ENCODE assay signal across 22 cellular contexts in genomic region chr16:1631230-1631629, GRCh38. TPM values are rescaled to one million over a fixed set of nuclear protein-coding genes. Genes with fewer than 3 reads are reported as not detected.
DNase-seq lines count a peak whose midpoint lies in the region; ATAC-seq and TF ChIP-seq lines count a peak whose summit lies in the region.
"Had no signal": no experiment of that assay in that cellular context is flagged by ENCODE, and none has a peak within 500 bp of the region (broad histone marks: within the 10 kb centered on the region; RNA-seq: fewer than 3 reads in every experiment).

No MANE protein-coding gene starts in this region.

- H3K9me2 ChIP-seq in GM23338 (ENCODE audit: insufficient read depth), result no peaks in the 10 kb centered on the region

- H3K27ac Mint-ChIP-seq in GM23338 (no peak overlapping the region), WTC11 (peak overlapping the region; percentile 54), endodermal cell (peak overlapping the region; percentile 32)
- H3K27ac Mint-ChIP-seq in activated naive CD4-positive, alpha-beta T cell treated with anti-CD3 and anti-CD28 coated beads for 36 hours, result no peak overlapping the region
- H3K27ac Mint-ChIP-seq: CD8-positive, alpha-beta T cell had no signal

- H3K4me2 ChIP-seq in GM23338, result no peak overlapping the region
- H3K4me2 ChIP-seq: BLaER1 had no signal

- H3K36me3 Mint-ChIP-seq in GM23338 (ENCODE audit: low read depth) (peaks cover 49% of the 10 kb centered on the region), WTC11 (peaks cover 37% of the 10 kb centered on the region), endodermal cell (ENCODE audit: low read depth) (peaks cover 71% of the 10 kb centered on the region)
- H3K36me3 Mint-ChIP-seq in activated naive CD4-positive, alpha-beta T cell treated with anti-CD3 and anti-CD28 coated beads for 36 hours (ENCODE audit: low read depth), result peaks cover 26% of the 10 kb centered on the region

- DNase-seq in GM23338 (ENCODE audit: low spot score), result no peak
- DNase-seq in WTC11 (ENCODE audit: low spot score), result no peak
- no peak for DNase-seq in endodermal cell
- DNase-seq in mesenteric fat pad (ENCODE audit: low spot score), result no peak
- no peak for DNase-seq in HCEC 1CT
- no peak for DNase-seq in activated naive CD4-positive, alpha-beta T cell treated with anti-CD3 and anti-CD28 coated beads for 36 hours
- DNase-seq: ACHN; CD8-positive, alpha-beta T cell; DMS153; GDM1; Kasumi-1; MG63; NCI-H1048; NCI-H1417 treated with DMSO at 0.1 percent for 48 hours; NCI-H187; NCI-H446; NCI-H526 treated with DMSO at 0.1 percent for 48 hours had no signal

- peaks cover 80% of the 10 kb centered on the region for H3K79me2 ChIP-seq in GM23338 (replicated peaks; ENCODE audit: insufficient read depth)

- WGBS in endodermal cell (ENCODE audit: insufficient coverage in 1 of 2, insufficient read length in 1 of 2), 2 experiments, result 92 to 94% methylated on average over 8 to 9 of the region's 9 CpGs

- intact Hi-C loops in activated naive CD4-positive, alpha-beta T cell treated with anti-CD3 and anti-CD28 coated beads for 36 hours (cut with micrococcal nuclease), result no loop called here

- TF ChIP-seq CTCF in GM23338 (conservative IDR thresholded peaks at IDR 0.05; ENCODE audit: low read depth in 2 of 2) (no peak), WTC11 (IDR thresholded peaks at IDR 0.05) (no peak), endodermal cell (conservative IDR thresholded peaks at IDR 0.05) (peak; percentile 29)

- H3K4me3 Mint-ChIP-seq in GM23338, result no peak overlapping the region
- no peak overlapping the region for H3K4me3 Mint-ChIP-seq in WTC11
- no peak overlapping the region for H3K4me3 Mint-ChIP-seq in endodermal cell
- H3K4me3 Mint-ChIP-seq in activated naive CD4-positive, alpha-beta T cell treated with anti-CD3 and anti-CD28 coated beads for 36 hours, result no peak overlapping the region
- H3K4me3 Mint-ChIP-seq: CD8-positive, alpha-beta T cell had no signal

- H3K4me1 ChIP-seq in GM23338 (ENCODE audit: insufficient read depth) (no peaks in the 10 kb centered on the region), endodermal cell (ENCODE audit: control insufficient read depth, insufficient read depth, low read length) (no peaks in the 10 kb centered on the region)
- H3K4me1 ChIP-seq: BLaER1, HAP-1, SJSA1 had no signal

- H3K9me3 ChIP-seq in endodermal cell (ENCODE audit: control insufficient read depth, low read length), result no peaks in the 10 kb centered on the region
- H3K9me3 ChIP-seq: BLaER1, HAP-1, MG63, SJSA1 had no signal

- H3K27ac ChIP-seq in GM23338 (ENCODE audit: low read depth) (no peak overlapping the region), endodermal cell (ENCODE audit: low read depth, low read length) (no peak overlapping the region)
- H3K27ac ChIP-seq: BLaER1, SJSA1 had no signal

- POLR2A ChIA-PET in WTC11 (lab: Charles Lee), result no interaction called here

- H3K27me3 Mint-ChIP-seq in GM23338 (ENCODE audit: insufficient read depth, low read depth, poor library complexity) (peaks cover 2% of the 10 kb centered on the region), WTC11 (ENCODE audit: low read depth) (no peaks in the 10 kb centered on the region), endodermal cell (ENCODE audit: insufficient read depth) (no peaks in the 10 kb centered on the region)
- no peaks in the 10 kb centered on the region for H3K27me3 Mint-ChIP-seq in activated naive CD4-positive, alpha-beta T cell treated with anti-CD3 and anti-CD28 coated beads for 36 hours (ENCODE audit: low read depth)

- no peak overlapping the region for H2AFZ ChIP-seq in GM23338

- H3K36me3 ChIP-seq in GM23338 (ENCODE audit: insufficient read depth), result no peaks in the 10 kb centered on the region
- peaks cover 74% of the 10 kb centered on the region for H3K36me3 ChIP-seq in endodermal cell (ENCODE audit: control insufficient read depth, insufficient read depth, low read length)

- H4K20me1 ChIP-seq in GM23338 (replicated peaks; ENCODE audit: insufficient read depth), result peaks cover 42% of the 10 kb centered on the region

- H3F3A ChIP-seq in GM23338 (replicated peaks; ENCODE audit: low read depth), result no peaks in the 10 kb centered on the region

- CTCF ChIA-PET in WTC11 (lab: Charles Lee), result interaction anchor here (1.1 to 1.3 kb wide), 2 partner anchors 75 to 292 kb away, joined by 3 to 4 read pairs; partner anchors contain the start of gene MAPK8IP3
- CTCF ChIA-PET in activated naive CD4-positive, alpha-beta T cell treated with anti-CD3 and anti-CD28 coated beads for 36 hours (lab: Charles Lee), result no interaction called here

- no peak overlapping the region for H3K9ac ChIP-seq in endodermal cell (ENCODE audit: extremely low read depth, low read length, poor library complexity, severe bottlenecking)
- H3K9ac ChIP-seq: BLaER1 had no signal

- H3K27me3 ChIP-seq in GM23338 (ENCODE audit: insufficient read depth), result no peaks in the 10 kb centered on the region
- H3K27me3 ChIP-seq in endodermal cell (ENCODE audit: control insufficient read depth, insufficient read depth, low read length, poor library complexity, severe bottlenecking), result no peaks in the 10 kb centered on the region
- H3K27me3 ChIP-seq: BLaER1, MG63, SJSA1 had no signal

- no peaks in the 10 kb centered on the region for H3K4me1 Mint-ChIP-seq in GM23338
- no peaks in the 10 kb centered on the region for H3K4me1 Mint-ChIP-seq in WTC11
- H3K4me1 Mint-ChIP-seq in endodermal cell, result no peaks in the 10 kb centered on the region
- peaks cover 4% of the 10 kb centered on the region for H3K4me1 Mint-ChIP-seq in activated naive CD4-positive, alpha-beta T cell treated with anti-CD3 and anti-CD28 coated beads for 36 hours (ENCODE audit: low read depth)

- ATAC-seq in GM23338 (peak; percentile 43; the same call in 2 of the 3 replicates), WTC11 (no peak), HG03135 (IDR thresholded peaks at IDR 0.05; ENCODE audit: unreplicated experiment) (no peak)
- ATAC-seq: CD8-positive, alpha-beta T cell; Right ventricle myocardium inferior had no signal

- H3K4me3 ChIP-seq in GM23338 (no peak overlapping the region), endodermal cell (ENCODE audit: low read length) (no peak overlapping the region)
- H3K4me3 ChIP-seq: BLaER1, HAP-1, MG63, SJSA1 had no signal

- H3K9me3 Mint-ChIP-seq in GM23338 (no peaks in the 10 kb centered on the region; the same call in 2 of the 3 replicates), WTC11 (no peaks in the 10 kb centered on the region), endodermal cell (no peaks in the 10 kb centered on the region)
- no peaks in the 10 kb centered on the region for H3K9me3 Mint-ChIP-seq in activated naive CD4-positive, alpha-beta T cell treated with anti-CD3 and anti-CD28 coated beads for 36 hours
- H3K9me3 Mint-ChIP-seq: CD8-positive, alpha-beta T cell had no signal

TF ChIP-seq in GM23338, 12 proteins besides CTCF, POLR2A, EP300 and RAD21 (continues in another document):
- TF ChIP-seq EZH2phosphoT487 (IDR thresholded peaks at IDR 0.05; ENCODE audit: unreplicated experiment) (no peak), ZNF331 (CRISPR knock-in tag; IDR thresholded peaks at IDR 0.05; ENCODE audit: low read depth) (no peak)

TF ChIP-seq in WTC11, 78 proteins besides CTCF, POLR2A, EP300 and RAD21 (continues in another document):
- TF ChIP-seq GTF2I (CRISPR knock-in tag; conservative IDR thresholded peaks at IDR 0.05) (no peak), MLX (CRISPR knock-in tag; IDR thresholded peaks at IDR 0.05) (no peak), GABPB1 (CRISPR knock-in tag; IDR thresholded peaks at IDR 0.05) (no peak), OVOL2 (CRISPR knock-in tag; IDR thresholded peaks at IDR 0.05; ENCODE audit: borderline replicate concordance) (no peak)

RNA-seq across cellular contexts. Expression of gene CRAMP1, which starts 19.1 kb away (rescaled TPM):
- 16.7 and 17.9 TPM in 2 replicates for total RNA-seq in GM23338 (2014; rRNA removed; shearing (Covaris generic))
- polyA plus RNA-seq in GM23338 (2016; fragmentation: Nextera tagmentation; extraction: Ambion mirVana), result 3.4 TPM in 2 replicates
- total RNA-seq in WTC11 (2021), result 24.0 to 27.4 TPM (median 25.9 TPM) in 3 replicates
- total RNA-seq in endodermal cell, result 10 to 100 TPM; 29.2 to 40.0 TPM
- 22.5 TPM for polyA plus RNA-seq in endodermal cell (2013, experiment 1 of 2)
- polyA plus RNA-seq in endodermal cell (2013, experiment 2 of 2), result 19.3 TPM
- 15.4 TPM for total RNA-seq in mesenteric fat pad
- total RNA-seq in activated naive CD4-positive, alpha-beta T cell treated with anti-CD3 and anti-CD28 coated beads for 36 hours, result 10 to 100 TPM; 11.3 to 15.7 TPM

RNA-seq across cellular contexts. Expression of gene IFT140, which starts 19.4 kb away (rescaled TPM):
- 15.0 and 28.7 TPM in 2 replicates for total RNA-seq in GM23338 (2014; rRNA removed; shearing (Covaris generic))
- 3.8 and 4.8 TPM in 2 replicates for polyA plus RNA-seq in GM23338 (2016; fragmentation: Nextera tagmentation; extraction: Ambion mirVana)
- total RNA-seq in WTC11 (2021) (27.0 to 31.0 TPM (median 28.9 TPM) in 3 replicates), endodermal cell (10 to 100 TPM; 43.0 to 58.9 TPM), mesenteric fat pad (12.7 TPM)
- polyA plus RNA-seq in endodermal cell (2013, experiment 1 of 2), result 44.2 TPM
- polyA plus RNA-seq in endodermal cell (2013, experiment 2 of 2), result 38.1 TPM
- total RNA-seq in activated naive CD4-positive, alpha-beta T cell treated with anti-CD3 and anti-CD28 coated beads for 36 hours, result 10 to 100 TPM; 10.6 to 14.3 TPM

RNA-seq across cellular contexts. Expression of gene JPT2, which starts 46.8 kb away (rescaled TPM):
- 139 and 140 TPM in 2 replicates for total RNA-seq in GM23338 (2014; rRNA removed; shearing (Covaris generic))
- polyA plus RNA-seq in GM23338 (2016; fragmentation: Nextera tagmentation; extraction: Ambion mirVana), result 43.8 and 47.1 TPM in 2 replicates
- total RNA-seq in WTC11 (2021) (150 to 169 TPM (median 157 TPM) in 3 replicates), endodermal cell (100 to 1,000 TPM; 161 to 168 TPM), mesenteric fat pad (39.0 TPM)
- 154 TPM for polyA plus RNA-seq in endodermal cell (2013, experiment 1 of 2)
- 159 TPM for polyA plus RNA-seq in endodermal cell (2013, experiment 2 of 2)
- total RNA-seq in activated naive CD4-positive, alpha-beta T cell treated with anti-CD3 and anti-CD28 coated beads for 36 hours, result 10 to 100 TPM; 54.0 to 69.4 TPM

Comparison
In these comparisons a context has a peak if more than half of its experiments do, and no peak if none do; other contexts are left out.
1. H3K27ac Mint-ChIP-seq: peak in WTC11 (single experiment) and endodermal cell (single experiment); none in GM23338 (single experiment) and activated naive CD4-positive, alpha-beta T cell treated with anti-CD3 and anti-CD28 coated beads for 36 hours (single experiment).